In genomic region chr11:72430743-72431570, GRCh38 we compare ENCODE assay signal across 8 cellular contexts. TPM values are rescaled to one million over a fixed set of nuclear protein-coding genes. Genes with fewer than 3 reads are reported as not detected.
A peak's percentile ranks its signal among the peaks of the same experiment; 100 is the strongest.
DNase-seq lines count a peak whose midpoint lies in the region; ATAC-seq and TF ChIP-seq lines count a peak whose summit lies in the region.

No MANE protein-coding gene starts in this region.

- H3K4me3 Mint-ChIP-seq in CD4-positive, alpha-beta memory T cell: peak overlapping the region in 7 of 8 donors; percentile 0 to 74 (median 28)

- POLR2A ChIA-PET in CD4-positive, alpha-beta memory T cell (lab: Charles Lee; ENCODE audit: partially characterized antibody): interaction anchor here (1.3 kb wide), 1 partner anchor 208 kb away, joined by 6 read pairs; no protein-coding TSS in a partner anchor

- H3K4me1 ChIP-seq in CD4-positive, alpha-beta memory T cell (ENCODE audit: insufficient read depth, low read length): peaks cover 26% of the 10 kb centered on the region
- no peaks in the 10 kb centered on the region for H3K4me1 ChIP-seq in parathyroid adenoma

- intact Hi-C loops in CD4-positive, alpha-beta memory T cell (cut with micrococcal nuclease): loop anchor here (1.0 to 5.0 kb wide), 5 partner anchors 139 to 644 kb away; partner anchors contain the start of genes RNF121 and XNDC1N

- H3K27ac Mint-ChIP-seq in CD4-positive, alpha-beta memory T cell: peak overlapping the region in 5 of 7 donors; percentile 28 to 64 (median 46)

- TF ChIP-seq CTCF in parathyroid adenoma (IDR thresholded peaks at IDR 0.05): peak; percentile 62

- H3K36me3 ChIP-seq in CD4-positive, alpha-beta memory T cell (ENCODE audit: insufficient read depth, low read length): peaks cover 16% of the 10 kb centered on the region
- H3K36me3 ChIP-seq in H7 (replicated peaks; ENCODE audit: control insufficient read depth, insufficient read depth, low read length) (no peaks in the 10 kb centered on the region; the same call in 1 of the 2 replicates), parathyroid adenoma (ENCODE audit: control insufficient read depth, insufficient read depth, low read length) (no peaks in the 10 kb centered on the region)

- no peak overlapping the region for H3K27ac ChIP-seq in CD4-positive, alpha-beta memory T cell (ENCODE audit: low read depth, low read length)
- H3K27ac ChIP-seq in parathyroid adenoma: no peak overlapping the region

- no peak overlapping the region for H2AFZ ChIP-seq in parathyroid adenoma

- H3K9me3 ChIP-seq in CD4-positive, alpha-beta memory T cell (ENCODE audit: control insufficient read depth in 1 of 2, low read length in 2 of 2): no peaks in the 10 kb centered on the region
- no peaks in the 10 kb centered on the region for H3K9me3 ChIP-seq in parathyroid adenoma (ENCODE audit: control insufficient read depth, low read length)

- H3K27me3 Mint-ChIP-seq in CD4-positive, alpha-beta memory T cell: peaks cover 0 to 1% of the 10 kb centered on the region in 2 donors

- no peak overlapping the region for H3K4me2 ChIP-seq in parathyroid adenoma (ENCODE audit: low read length)

- peaks cover 24 to 44% of the 10 kb centered on the region in 2 donors for H3K36me3 Mint-ChIP-seq in CD4-positive, alpha-beta memory T cell

- DNase-seq in CD4-positive, alpha-beta memory T cell: peak in 4 of 5 donors; percentile 30 to 46 (median 40)
- peak; percentile 79 for DNase-seq in H7
- peak; percentile 34 for DNase-seq in NOMO-1 treated with dmso at 0.1 percent for 144 hours (lab: John Stamatoyannopoulos, UW; ENCODE audit: unreplicated experiment)
- DNase-seq in activated gamma-delta T cell treated with anti-CD3 and anti-CD28 coated beads, Interleukin-2, amount 50 U/mL, for 16 hours (ENCODE audit: low read depth): peak; percentile 7
- peak; percentile 64 for DNase-seq in germinal center (ENCODE audit: low spot score)

- no peaks in the 10 kb centered on the region for H3K79me2 ChIP-seq in parathyroid adenoma

- CTCF ChIA-PET in CD4-positive, alpha-beta memory T cell (lab: Charles Lee; ENCODE audit: partially characterized antibody): interaction anchor here (0.6 to 9.6 kb wide), 28 partner anchors 8 to 502 kb away, joined by 3 to 58 read pairs (median 4); partner anchors contain the start of genes RNF121 and XNDC1N

- H3K9me3 Mint-ChIP-seq in CD4-positive, alpha-beta memory T cell: no peaks in the 10 kb centered on the region

- H3K4me3 ChIP-seq in CD4-positive, alpha-beta memory T cell (ENCODE audit: low read length in 2 of 2): no peak overlapping the region
- H3K4me3 ChIP-seq in H7 (ENCODE audit: insufficient read depth, low read depth, low read length) (no peak overlapping the region), parathyroid adenoma (ENCODE audit: low read depth, low read length) (no peak overlapping the region)

- no peaks in the 10 kb centered on the region for H3K27me3 ChIP-seq in CD4-positive, alpha-beta memory T cell (ENCODE audit: insufficient read depth, low read length)
- H3K27me3 ChIP-seq in H7 (ENCODE audit: control insufficient read depth, insufficient read depth, low read length) (no peaks in the 10 kb centered on the region), parathyroid adenoma (ENCODE audit: control insufficient read depth, insufficient read depth, low read length) (no peaks in the 10 kb centered on the region)

- peaks cover 17 to 42% (median 35%) of the 10 kb centered on the region in 4 donors for H3K4me1 Mint-ChIP-seq in CD4-positive, alpha-beta memory T cell

- ATAC-seq in HG03108 (IDR thresholded peaks at IDR 0.05; ENCODE audit: unreplicated experiment) (no peak), GM18520 (IDR thresholded peaks at IDR 0.05; ENCODE audit: unreplicated experiment) (no peak)

- H3K9ac ChIP-seq in parathyroid adenoma: no peak overlapping the region

RNA-seq across cellular contexts. Expression of gene CLPB, which starts 3.4 kb away (rescaled TPM):
- 10 to 100 TPM; 13.5 to 14.7 TPM for total RNA-seq in CD4-positive, alpha-beta memory T cell
- 1 to 10 TPM in 1 of 2 donors, under 1 TPM in 1; 0.76 to 5.3 TPM for polyA plus RNA-seq in CD4-positive, alpha-beta memory T cell
- total RNA-seq in H7 (2014; rRNA removed; shearing (Covaris generic)): 27.1 and 32.4 TPM in 2 replicates

Comparison
In these comparisons a context has a peak if more than half of its experiments do, and no peak if none do; other contexts are left out.
1. DNase-seq: peak in every context shown above with its lines; median percentile 79 in H7; 64 in germinal center; 40 in CD4-positive, alpha-beta memory T cell; 34 in NOMO-1 treated with dmso at 0.1 percent for 144 hours; 7 in activated gamma-delta T cell treated with anti-CD3 and anti-CD28 coated beads, Interleukin-2, amount 50 U/mL, for 16 hours.